8 cellular contexts compared by ENCODE assay signal in the genomic region with DNA sequence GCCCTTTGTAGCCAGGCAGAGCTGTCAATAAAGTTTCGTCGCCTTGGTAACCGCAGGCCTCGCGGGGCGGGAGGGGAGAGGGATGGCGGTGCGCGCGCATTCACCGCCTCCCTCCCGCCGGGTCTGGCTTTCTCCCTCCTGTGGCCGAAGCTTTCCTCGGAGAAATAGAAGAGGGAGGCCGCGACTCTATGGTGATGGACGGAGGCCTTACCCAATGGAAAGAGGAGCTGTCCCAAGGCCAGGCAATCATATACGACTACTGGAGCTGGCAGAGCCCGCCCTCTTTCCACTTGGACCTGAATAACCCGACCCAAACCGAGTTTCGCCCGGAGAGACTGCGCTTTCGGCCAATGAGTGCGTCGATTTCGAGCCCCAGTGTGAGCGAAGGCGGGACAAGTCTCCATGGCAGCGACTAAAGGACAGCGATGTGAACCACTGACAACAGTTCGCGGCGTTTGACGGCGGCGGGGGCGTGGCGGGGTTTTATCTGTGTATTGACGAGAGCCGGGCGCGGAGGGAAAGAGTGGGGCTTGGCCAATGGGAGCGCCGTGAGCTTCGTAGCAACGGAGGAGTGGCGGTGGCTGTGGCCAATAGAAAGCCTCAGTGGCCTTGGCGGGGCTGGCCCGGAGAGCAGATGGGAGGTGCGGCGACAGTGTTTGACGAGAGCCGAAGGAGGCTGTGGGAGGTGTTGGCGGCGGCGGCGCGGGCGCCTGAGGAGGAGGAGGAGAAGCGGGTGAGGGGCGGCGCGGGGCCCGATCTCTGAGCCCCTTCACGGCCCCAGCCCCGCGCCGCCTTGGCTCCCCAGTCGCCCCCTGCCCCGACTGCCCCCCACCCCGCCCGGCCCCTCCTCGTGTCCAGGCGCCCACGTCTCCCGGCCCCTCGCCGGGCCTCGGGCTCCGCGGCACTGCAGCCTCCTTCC. TPM values are rescaled to one million over a fixed set of nuclear protein-coding genes. Genes with fewer than 3 reads are reported as not detected.
A peak's percentile ranks its signal among the peaks of the same experiment; 100 is the strongest.
DNase-seq lines count a peak whose midpoint lies in the region; ATAC-seq and TF ChIP-seq lines count a peak whose summit lies in the region.

Gene KMT5C (plus strand): TSS at position 652 of the 919 bp plus-strand sequence. CDS start 2,061 bp downstream, outside the sequence.

- peak; percentile 87 to 93 for TF ChIP-seq POLR2A in Peyer's patch (IDR thresholded peaks at IDR 0.05)

- peak within 1 kb of the TSS; percentile 95 for H2AFZ ChIP-seq in KMS-11 (ENCODE audit: low read depth)

- peaks cover 12% of the 10 kb centered on the region for H3K4me1 ChIP-seq in KMS-11 (ENCODE audit: low read depth, poor library complexity, severe bottlenecking)
- H3K4me1 ChIP-seq in Peyer's patch = peaks cover 0 to 20% (median 11%) of the 10 kb centered on the region in 4 donors
- H3K4me1 ChIP-seq in muscle layer of colon (ENCODE audit: insufficient read depth, low read length) = peaks cover 19% of the 10 kb centered on the region

- peak within 1 kb of the TSS; percentile 99 for H3K27ac ChIP-seq in KMS-11
- peak within 1 kb of the TSS; percentile 84 to 100 (median 97) for H3K27ac ChIP-seq in Peyer's patch
- peak within 1 kb of the TSS; percentile 76 for H3K27ac ChIP-seq in muscle layer of colon (ENCODE audit: low read depth, low read length)

- H3K36me3 ChIP-seq in KMS-11 (ENCODE audit: insufficient read depth) = no peaks in the 10 kb centered on the region
- peaks cover 0 to 22% (median 0%) of the 10 kb centered on the region in 3 donors for H3K36me3 ChIP-seq in Peyer's patch
- H3K36me3 ChIP-seq in muscle layer of colon (ENCODE audit: insufficient read depth, low read length) = peaks cover 16% of the 10 kb centered on the region

- H3K9me3 ChIP-seq in Peyer's patch (no peaks in the 10 kb centered on the region), muscle layer of colon (ENCODE audit: low read length) (no peaks in the 10 kb centered on the region)

- peak within 1 kb of the TSS; percentile 99 for H3K4me2 ChIP-seq in KMS-11

- H4K20me1 ChIP-seq in KMS-11 (ENCODE audit: insufficient read depth) = no peaks in the 10 kb centered on the region

- ATAC-seq in GM21737 (IDR thresholded peaks at IDR 0.05; ENCODE audit: unreplicated experiment) (peak; percentile 70), esophagus mucosa (peak; percentile 91)

- H3K27me3 ChIP-seq in KMS-11 (ENCODE audit: insufficient read depth, low read depth) (peaks cover 21% of the 10 kb centered on the region), Peyer's patch (no peaks in the 10 kb centered on the region), muscle layer of colon (ENCODE audit: control insufficient read depth in 1 of 2, insufficient read depth in 2 of 2, low read length in 2 of 2) (no peaks in the 10 kb centered on the region)

- peak; percentile 100 for DNase-seq in DMS79 (lab: John Stamatoyannopoulos, UW)
- peak; percentile 100 for DNase-seq in Peyer's patch
- peak; percentile 100 for DNase-seq in activated T-cell treated with anti-CD3 and anti-CD28 coated beads, Interleukin-2, amount 50 U/mL, for 48 hours
- DNase-seq in stimulated activated CD8-positive, alpha-beta memory T cell treated with anti-CD3 and anti-CD28 coated beads, Interleukin-7, amount 100 ng/mL, for 24 hours (ENCODE audit: low read depth) = peak; percentile 100

- TF ChIP-seq CTCF in KMS-11 (conservative IDR thresholded peaks at IDR 0.05; ENCODE audit: low read depth, low read length) (no peak), Peyer's patch (IDR thresholded peaks at IDR 0.05) (peak in 5 of 6 experiments; percentile 16 to 77 (median 65))

- H3K4me3 ChIP-seq in KMS-11 (IDR thresholded peaks at IDR 0.05; ENCODE audit: insufficient read depth, low read depth, low read length) = peak within 1 kb of the TSS; percentile 54
- peak within 1 kb of the TSS; percentile 70 to 94 (median 80) for H3K4me3 ChIP-seq in Peyer's patch
- peak within 1 kb of the TSS; percentile 86 to 95 for H3K4me3 ChIP-seq in muscle layer of colon (ENCODE audit: low read depth in 1 of 2, low read length in 2 of 2)

- H3K79me2 ChIP-seq in KMS-11 (ENCODE audit: insufficient read depth, low read depth) = peaks cover 11% of the 10 kb centered on the region

- H3K9ac ChIP-seq in KMS-11 = peak within 1 kb of the TSS; percentile 99
- H3K9ac ChIP-seq in muscle layer of colon (ENCODE audit: low read length) = peak within 1 kb of the TSS; percentile 90

RNA-seq across cellular contexts. Expression of gene KMT5C, which starts in this region (rescaled TPM):
- total RNA-seq in Peyer's patch = 10 to 100 TPM; 14.4 to 45.6 (median 43.9) TPM
- total RNA-seq in esophagus mucosa = 4.4 TPM

Comparison
In these comparisons a context has a peak if more than half of its experiments do, and no peak if none do; other contexts are left out.
1. Peak in every context shown above with its lines: DNase-seq, ATAC-seq, H3K4me3 ChIP-seq and H3K27ac ChIP-seq.